In the genomic region with DNA sequence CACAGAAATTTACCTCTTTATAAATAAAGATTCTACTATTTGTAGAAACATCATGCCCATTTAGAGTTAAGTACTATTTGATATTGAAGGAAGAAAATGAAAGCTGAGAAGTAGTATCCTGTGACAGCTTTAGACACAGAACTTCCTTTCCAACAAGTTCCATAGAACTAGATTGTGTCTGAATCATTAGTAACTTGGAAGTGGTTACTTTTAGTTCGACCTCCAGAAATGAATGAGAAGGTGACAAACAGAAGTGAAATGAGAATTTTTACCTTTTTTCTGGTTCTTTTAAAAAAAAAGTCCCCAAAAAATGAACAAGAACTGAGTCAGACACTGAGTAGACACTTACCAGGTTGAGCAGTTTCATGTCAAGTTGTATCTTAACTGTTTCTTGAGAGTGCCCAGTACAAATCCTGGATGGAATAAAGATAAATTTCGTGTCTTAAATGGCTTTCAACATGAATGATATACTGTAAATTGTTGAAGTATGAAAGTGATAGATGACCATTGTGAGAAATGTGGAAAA, we compare ENCODE assay signal across 19 cellular contexts. TPM values are rescaled to one million over a fixed set of nuclear protein-coding genes. Genes with fewer than 3 reads are reported as not detected.
DNase-seq lines count a peak whose midpoint lies in the region; ATAC-seq, FAIRE-seq and TF ChIP-seq lines count a peak whose summit lies in the region.
"Had no signal": no experiment of that assay in that cellular context is flagged by ENCODE, and none has a peak within 500 bp of the region (broad histone marks: within the 10 kb centered on the region; RNA-seq: fewer than 3 reads in every experiment).

No MANE protein-coding gene starts in this region.

- intact Hi-C loops in activated naive CD4-positive, alpha-beta T cell treated with anti-CD3 and anti-CD28 coated beads for 36 hours (cut with micrococcal nuclease): loop anchor here (1.0 to 10.0 kb wide), 11 partner anchors 8 to 1059 kb away; partner anchors contain the start of genes EIF2B1, GTF2H3, MPHOSPH9 and MTRFR
- intact Hi-C loops in pancreas (cut with DNase I): no loop called here

- ATAC-seq in central memory CD8-positive, alpha-beta T cell (replicated peaks; ENCODE audit: extremely low read depth, poor library complexity, severe bottlenecking): no peak
- ATAC-seq in stimulated activated naive CD8-positive, alpha-beta T cell treated with anti-CD3 and anti-CD28 coated beads, Interleukin-15, amount 100 ng/mL, for 72 hours: peak; percentile 41
- no peak for ATAC-seq in pancreas
- ATAC-seq: right cardiac atrium had no signal

- no peaks in the 10 kb centered on the region for H3K27me3 Mint-ChIP-seq in activated naive CD4-positive, alpha-beta T cell treated with anti-CD3 and anti-CD28 coated beads for 36 hours (ENCODE audit: low read depth)
- no peaks in the 10 kb centered on the region for H3K27me3 Mint-ChIP-seq in central memory CD8-positive, alpha-beta T cell
- H3K27me3 Mint-ChIP-seq in stimulated activated naive CD8-positive, alpha-beta T cell treated with anti-CD3 and anti-CD28 coated beads, Interleukin-15, amount 100 ng/mL, for 72 hours: no peaks in the 10 kb centered on the region

- H3K27ac ChIP-seq in SK-N-MC (no peak overlapping the region), pancreas (no peak overlapping the region)

- no peak for TF ChIP-seq CTCF in pancreas (IDR thresholded peaks at IDR 0.05)

- CTCF ChIA-PET in activated naive CD4-positive, alpha-beta T cell treated with anti-CD3 and anti-CD28 coated beads for 36 hours (lab: Charles Lee): no interaction called here

- no peak for DNase-seq in activated naive CD4-positive, alpha-beta T cell treated with anti-CD3 and anti-CD28 coated beads for 36 hours
- no peak for DNase-seq in activated naive CD4-positive, alpha-beta T cell (lab: John Stamatoyannopoulos, UW)
- DNase-seq in SK-N-MC (ENCODE audit: low read depth, low spot score) (no peak), AG08396 (ENCODE audit: low spot score) (no peak), pancreas (no peak)
- no peak for DNase-seq in central memory CD8-positive, alpha-beta T cell (ENCODE audit: low spot score in 2 of 2)
- no peak for DNase-seq in stimulated activated naive CD8-positive, alpha-beta T cell treated with anti-CD3 and anti-CD28 coated beads, Interleukin-15, amount 100 ng/mL, for 72 hours
- no peak for DNase-seq in activated effector memory CD4-positive, alpha-beta T cell treated with Interleukin-2 at 50 U/mL for 16 hours
- DNase-seq: activated CD4-positive, alpha-beta T cell treated with anti-CD3 and anti-CD28 coated beads for 48 hours; effector CD8-positive, alpha-beta T cell; KG1; NCI-H1092; NK-92 treated with Interleukin-12 subunit alpha and Interleukin-12 subunit beta, amount 100 ng/mL, for 24 hours; nucleus accumbens; right cardiac atrium; Right ventricle myocardium superior had no signal

- WGBS in pancreas, 2 donors: 61 to 65% methylated on average over 2 of the region's 2 CpGs

- peaks cover 2% of the 10 kb centered on the region for H3K36me3 Mint-ChIP-seq in activated naive CD4-positive, alpha-beta T cell treated with anti-CD3 and anti-CD28 coated beads for 36 hours (ENCODE audit: low read depth)
- H3K36me3 Mint-ChIP-seq in central memory CD8-positive, alpha-beta T cell (ENCODE audit: insufficient read depth): peaks cover 19% of the 10 kb centered on the region

- H3K9me3 Mint-ChIP-seq in activated naive CD4-positive, alpha-beta T cell treated with anti-CD3 and anti-CD28 coated beads for 36 hours: no peaks in the 10 kb centered on the region
- H3K9me3 Mint-ChIP-seq in central memory CD8-positive, alpha-beta T cell: no peaks in the 10 kb centered on the region
- H3K9me3 Mint-ChIP-seq in stimulated activated naive CD8-positive, alpha-beta T cell treated with anti-CD3 and anti-CD28 coated beads, Interleukin-15, amount 100 ng/mL, for 72 hours: no peaks in the 10 kb centered on the region

- no peaks in the 10 kb centered on the region for H3K27me3 ChIP-seq in pancreas

- peak overlapping the region; percentile 33 for H3K9ac ChIP-seq in SK-N-MC (ENCODE audit: insufficient read length)

- H3K27ac Mint-ChIP-seq in activated naive CD4-positive, alpha-beta T cell treated with anti-CD3 and anti-CD28 coated beads for 36 hours: peak overlapping the region; percentile 83
- peak overlapping the region; percentile 49 for H3K27ac Mint-ChIP-seq in central memory CD8-positive, alpha-beta T cell (ENCODE audit: low read depth)
- peak overlapping the region in 1 of 2 donors; percentile 67 for H3K27ac Mint-ChIP-seq in stimulated activated naive CD8-positive, alpha-beta T cell treated with anti-CD3 and anti-CD28 coated beads, Interleukin-15, amount 100 ng/mL, for 72 hours

- no peak for FAIRE-seq in pancreas (lab: Jason Lieb, UNC)
- FAIRE-seq: bronchial epithelial cell, G401.6, H54 had no signal

- H3K9me3 ChIP-seq in SK-N-MC (ENCODE audit: low read depth, low read length) (no peaks in the 10 kb centered on the region), pancreas (no peaks in the 10 kb centered on the region)

- H3K4me1 ChIP-seq in pancreas: peaks cover 0 to 16% (median 9%) of the 10 kb centered on the region in 3 donors

- peaks cover 49% of the 10 kb centered on the region for H3K4me1 Mint-ChIP-seq in activated naive CD4-positive, alpha-beta T cell treated with anti-CD3 and anti-CD28 coated beads for 36 hours (ENCODE audit: low read depth)
- peaks cover 40% of the 10 kb centered on the region for H3K4me1 Mint-ChIP-seq in central memory CD8-positive, alpha-beta T cell
- H3K4me1 Mint-ChIP-seq in stimulated activated naive CD8-positive, alpha-beta T cell treated with anti-CD3 and anti-CD28 coated beads, Interleukin-15, amount 100 ng/mL, for 72 hours: peaks cover 46% of the 10 kb centered on the region

- H3K36me3 ChIP-seq in SK-N-MC (ENCODE audit: insufficient read depth, low read length): peaks cover 8% of the 10 kb centered on the region; the same call in 1 of the 2 replicates
- no peaks in the 10 kb centered on the region for H3K36me3 ChIP-seq in pancreas

- H3K4me3 ChIP-seq in SK-N-MC: no peak overlapping the region
- no peak overlapping the region for H3K4me3 ChIP-seq in pancreas

- H3K4me3 Mint-ChIP-seq in activated naive CD4-positive, alpha-beta T cell treated with anti-CD3 and anti-CD28 coated beads for 36 hours: peak overlapping the region; percentile 80
- H3K4me3 Mint-ChIP-seq in central memory CD8-positive, alpha-beta T cell: no peak overlapping the region
- peak overlapping the region; percentile 93 to 94 for H3K4me3 Mint-ChIP-seq in stimulated activated naive CD8-positive, alpha-beta T cell treated with anti-CD3 and anti-CD28 coated beads, Interleukin-15, amount 100 ng/mL, for 72 hours

RNA-seq across cellular contexts. Expression of gene ATP6V0A2, which starts 3.1 kb away (rescaled TPM):
- total RNA-seq in activated naive CD4-positive, alpha-beta T cell treated with anti-CD3 and anti-CD28 coated beads for 36 hours: 10 to 100 TPM; 24.5 to 26.4 TPM
- 10 to 100 TPM in 5 of 6 donors, 1 to 10 TPM in 1; 9.6 to 15.5 (median 13.4) TPM for total RNA-seq in pancreas
- polyA plus RNA-seq in pancreas: 1 to 10 TPM; 4.3 to 5.8 TPM

RNA-seq across cellular contexts. Expression of gene TCTN2, which starts 44.3 kb away (rescaled TPM):
- 1 to 10 TPM; 3.0 to 3.5 TPM for total RNA-seq in activated naive CD4-positive, alpha-beta T cell treated with anti-CD3 and anti-CD28 coated beads for 36 hours
- total RNA-seq in pancreas: 1 to 10 TPM; 4.2 to 9.9 (median 6.5) TPM
- 1 to 10 TPM; 4.2 to 8.7 TPM for polyA plus RNA-seq in pancreas

RNA-seq across cellular contexts. Expression of gene DNAH10, which starts 46.9 kb away (rescaled TPM):
- total RNA-seq in activated naive CD4-positive, alpha-beta T cell treated with anti-CD3 and anti-CD28 coated beads for 36 hours: under 1 TPM; 0.05 TPM
- total RNA-seq in pancreas: under 1 TPM in 5 of 6 donors, not detected in 1; 0.08 to 0.59 (median 0.14) TPM
- under 1 TPM; 0.02 to 0.04 TPM for polyA plus RNA-seq in pancreas
